In the genomic region with DNA sequence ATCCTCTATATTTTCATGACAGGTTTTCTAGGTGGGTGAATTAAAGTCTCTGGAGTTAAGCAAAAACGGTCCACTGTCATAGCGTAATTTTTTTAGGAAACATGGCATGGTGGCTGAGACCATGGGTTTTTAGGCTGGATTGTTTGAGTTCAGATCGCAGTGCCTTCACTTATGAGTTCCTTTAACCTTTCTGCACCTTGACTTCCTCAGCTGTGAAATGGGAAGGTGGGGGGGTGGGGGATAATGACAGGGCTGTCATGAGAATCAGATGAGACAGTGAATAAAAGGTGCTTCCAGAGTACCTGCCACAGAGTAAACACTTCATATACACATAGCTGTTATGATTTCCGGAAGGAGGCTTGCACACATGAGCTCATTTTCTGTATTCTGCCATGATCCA, we compare ENCODE assay signal across 17 cellular contexts. TPM values are rescaled to one million over a fixed set of nuclear protein-coding genes. Genes with fewer than 3 reads are reported as not detected.
DNase-seq lines count a peak whose midpoint lies in the region; ATAC-seq, FAIRE-seq and TF ChIP-seq lines count a peak whose summit lies in the region.
"Had no signal": no experiment of that assay in that cellular context is flagged by ENCODE, and none has a peak within 500 bp of the region (broad histone marks: within the 10 kb centered on the region; RNA-seq: fewer than 3 reads in every experiment).

No MANE protein-coding gene starts in this region.

- no peaks in the 10 kb centered on the region for H3K9me3 ChIP-seq in BLaER1 treated with 17β-estradiol and CSF1 and Interleukin-3, amounts not matched to agents 10 nM and 100 nM (replicated peaks in 1 of 11)
- H3K9me3 ChIP-seq in H9 (ENCODE audit: control insufficient read depth, low read depth, low read length) (no peaks in the 10 kb centered on the region), K562 (replicated peaks; ENCODE audit: control insufficient read depth, insufficient read depth, low read depth, low read length) (no peaks in the 10 kb centered on the region), pancreas (no peaks in the 10 kb centered on the region)
- H3K9me3 ChIP-seq: adrenal gland, mucosa of descending colon, thoracic aorta had no signal

- no peak overlapping the region for H4K5ac ChIP-seq in H9 (ENCODE audit: insufficient read length, low read depth, low read length)

- no peak overlapping the region for H3K18ac ChIP-seq in H9 (ENCODE audit: insufficient read length, low read depth, low read length)

- in situ Hi-C loops in K562 (cut with MboI): no loop called here

- H2BK15ac ChIP-seq in H9 (ENCODE audit: low read depth, low read length): no peak overlapping the region

- ATAC-seq in K562: no peak
- ATAC-seq in pancreas: no peak
- no peak for ATAC-seq in HG02938 (IDR thresholded peaks at IDR 0.05; ENCODE audit: unreplicated experiment)
- ATAC-seq in GM19455 (IDR thresholded peaks at IDR 0.05; ENCODE audit: unreplicated experiment): no peak

- H3K9me3 Mint-ChIP-seq in H9: no peaks in the 10 kb centered on the region

- no peak overlapping the region for H3K4ac ChIP-seq in H9 (ENCODE audit: low read depth, low read length)

- H4K91ac ChIP-seq in H9 (ENCODE audit: insufficient read length, low read depth, low read length): no peak overlapping the region

- no peaks in the 10 kb centered on the region for H3K79me1 ChIP-seq in H9 (ENCODE audit: insufficient read depth, low read depth, low read length, poor library complexity, severe bottlenecking)

- H3K9ac ChIP-seq in BLaER1 treated with 17β-estradiol and CSF1 and Interleukin-3, amounts not matched to agents 10 nM and 100 nM: peak overlapping the region in 7 of 11 experiments; percentile 11 to 61 (median 47); a peak in 9 of 22 replicates
- H3K9ac ChIP-seq in H9 (ENCODE audit: extremely low read depth, insufficient read length, low read length) (no peak overlapping the region), K562 (ENCODE audit: insufficient read depth in 1 of 2, low read depth in 2 of 2, low read length in 2 of 2) (no peak overlapping the region)

- peak overlapping the region in 2 of 3 experiments; percentile 24 to 88; a peak in 2 of 7 replicates for H3K27ac Mint-ChIP-seq in H9
- H3K27ac Mint-ChIP-seq: B cell had no signal

- TF ChIP-seq EP300 in K562 (IDR thresholded peaks at IDR 0.05; ENCODE audit: low read length): no peak

- peaks cover 0 to under 1% (median 0%) of the 10 kb centered on the region in 11 experiments; a peak in 1 of 22 replicates for H3K27me3 ChIP-seq in BLaER1 treated with 17β-estradiol and CSF1 and Interleukin-3, amounts not matched to agents 10 nM and 100 nM
- no peaks in the 10 kb centered on the region for H3K27me3 ChIP-seq in H9 (ENCODE audit: insufficient read depth, low read length)
- no peaks in the 10 kb centered on the region for H3K27me3 ChIP-seq in K562 (ENCODE audit: control insufficient read depth in 2 of 2, insufficient read depth in 2 of 2, low read length in 2 of 2)
- H3K27me3 ChIP-seq in pancreas: no peaks in the 10 kb centered on the region
- H3K27me3 ChIP-seq: adrenal gland had no signal

- H3K14ac ChIP-seq in H9 (ENCODE audit: insufficient read depth, low read length): no peak overlapping the region

- 0 out of 22 replicates have a peak, but pooled peaks cover 0 to 3% (median 0%) of the 10 kb centered on the region in 11 experiments for H4K20me1 ChIP-seq in BLaER1 treated with 17β-estradiol and CSF1 and Interleukin-3, amounts not matched to agents 10 nM and 100 nM
- H4K20me1 ChIP-seq in H9 (ENCODE audit: control insufficient read depth, insufficient read depth, insufficient read length): no peaks in the 10 kb centered on the region
- no peaks in the 10 kb centered on the region for H4K20me1 ChIP-seq in K562 (replicated peaks; ENCODE audit: control insufficient read depth, insufficient read depth, low read length)

- FAIRE-seq in K562 (lab: Jason Lieb, UNC) (no peak), pancreas (lab: Jason Lieb, UNC) (no peak)

- H4K8ac ChIP-seq in H9 (replicated peaks; ENCODE audit: insufficient read length, low read depth, low read length): no peak overlapping the region

- no peak overlapping the region for H3K56ac ChIP-seq in H9 (ENCODE audit: insufficient read length, low read depth, low read length)

- no peak for TF ChIP-seq POLR2A in K562 (conservative IDR thresholded peaks at IDR 0.05)

- H2BK5ac ChIP-seq in H9 (ENCODE audit: insufficient read length, low read length): no peak overlapping the region

- no peak overlapping the region for H2AFZ ChIP-seq in H9 (ENCODE audit: low read length)
- no peak overlapping the region for H2AFZ ChIP-seq in K562 (ENCODE audit: low read depth, low read length)

- no peak for TF ChIP-seq RAD21 in K562 (CRISPR knock-in tag; conservative IDR thresholded peaks at IDR 0.05 in 1 of 2, IDR thresholded peaks at IDR 0.05 in 1 of 2)

- H3K4me3 Mint-ChIP-seq in H9: no peak overlapping the region

- H3K36me3 ChIP-seq in BLaER1 treated with 17β-estradiol and CSF1 and Interleukin-3, amounts not matched to agents 10 nM and 100 nM: no peaks in the 10 kb centered on the region
- no peaks in the 10 kb centered on the region for H3K36me3 ChIP-seq in K562 (ENCODE audit: control insufficient read depth, insufficient read depth, low read length)
- H3K36me3 ChIP-seq in pancreas: no peaks in the 10 kb centered on the region
- H3K36me3 ChIP-seq: adrenal gland, thoracic aorta had no signal

- H3K4me3 ChIP-seq in BLaER1 treated with 17β-estradiol and CSF1 and Interleukin-3, amounts not matched to agents 10 nM and 100 nM: no peak overlapping the region; a peak in 1 of 20 replicates
- no peak overlapping the region for H3K4me3 ChIP-seq in K562
- no peak overlapping the region for H3K4me3 ChIP-seq in pancreas
- H3K4me3 ChIP-seq: mucosa of descending colon had no signal

- TF ChIP-seq CTCF in H9 (conservative IDR thresholded peaks at IDR 0.05): no peak
- TF ChIP-seq CTCF in K562 (IDR thresholded peaks at IDR 0.05 in 2 of 3, conservative IDR thresholded peaks at IDR 0.05 in 1 of 3; ENCODE audit: insufficient read depth in 2 of 3, low read depth in 1 of 3, low read length in 3 of 3): no peak
- no peak for TF ChIP-seq CTCF in pancreas (IDR thresholded peaks at IDR 0.05)

- H3K79me2 ChIP-seq in H9 (ENCODE audit: insufficient read depth, low read length) (no peaks in the 10 kb centered on the region), K562 (ENCODE audit: control insufficient read depth, insufficient read depth, low read length) (peaks cover 4% of the 10 kb centered on the region)

- peaks cover 83 to 99% (median 95%) of the 10 kb centered on the region in 10 experiments for H3K4me1 ChIP-seq in BLaER1 treated with 17β-estradiol and CSF1 and Interleukin-3, amounts not matched to agents 10 nM and 100 nM
- no peaks in the 10 kb centered on the region; the same call in 1 of the 2 replicates for H3K4me1 ChIP-seq in H9 (ENCODE audit: insufficient read depth, low read length)
- H3K4me1 ChIP-seq in K562 (replicated peaks in 1 of 2; ENCODE audit: control insufficient read depth in 2 of 2, insufficient read depth in 2 of 2, low read length in 2 of 2): peaks cover 7 to 11% of the 10 kb centered on the region in 2 experiments
- peaks cover 15 to 20% (median 20%) of the 10 kb centered on the region in 3 donors for H3K4me1 ChIP-seq in pancreas

- H2BK12ac ChIP-seq in H9 (ENCODE audit: insufficient read length, low read depth, low read length): no peak overlapping the region

- no peak overlapping the region for H2AK5ac ChIP-seq in H9 (ENCODE audit: insufficient read length, low read length)

- CTCF ChIA-PET in K562 (lab: Yijun Ruan, JAX; ENCODE audit: low intra/inter-chr PET ratio): no interaction called here

- H3K23me2 ChIP-seq in H9 (ENCODE audit: insufficient read length, low read depth, low read length, poor library complexity, severe bottlenecking): no peaks in the 10 kb centered on the region

- no peak overlapping the region for H3K23ac ChIP-seq in H9 (ENCODE audit: insufficient read length, low read depth, low read length)

- H2BK120ac ChIP-seq in H9 (ENCODE audit: low read depth, low read length, poor library complexity, severe bottlenecking): no peak overlapping the region

- peak overlapping the region; percentile 50 to 96 (median 87) for H3K4me2 ChIP-seq in BLaER1 treated with 17β-estradiol and CSF1 and Interleukin-3, amounts not matched to agents 10 nM and 100 nM
- H3K4me2 ChIP-seq in H9 (ENCODE audit: insufficient read depth, insufficient read length, low read length) (no peak overlapping the region), K562 (ENCODE audit: insufficient read depth, low read length) (no peak overlapping the region)

- intact Hi-C loops in K562 (cut with micrococcal nuclease) (no loop called here), pancreas (cut with DNase I) (no loop called here)

- no peaks in the 10 kb centered on the region for H3K9me1 ChIP-seq in K562 (ENCODE audit: control insufficient read depth, insufficient read depth, low read length)

- no peaks in the 10 kb centered on the region; a peak in 1 of 7 replicates for H3K36me3 Mint-ChIP-seq in H9 (ENCODE audit: insufficient read depth in 1 of 3, low read depth in 3 of 3)

- no peaks in the 10 kb centered on the region for H3K27me3 Mint-ChIP-seq in H9 (ENCODE audit: low read depth)
- H3K27me3 Mint-ChIP-seq: B cell had no signal

- H2BK20ac ChIP-seq in H9 (ENCODE audit: low read depth, low read length, poor library complexity, severe bottlenecking): no peak overlapping the region

- H3T11ph ChIP-seq in H9 (ENCODE audit: low read length): no peak overlapping the region

- H3K4me1 Mint-ChIP-seq in H9: peaks cover 12 to 17% of the 10 kb centered on the region in 2 experiments

- peak overlapping the region; percentile 10 to 88 (median 66); a peak in 21 of 22 replicates for H3K27ac ChIP-seq in BLaER1 treated with 17β-estradiol and CSF1 and Interleukin-3, amounts not matched to agents 10 nM and 100 nM
- H3K27ac ChIP-seq in H9 (ENCODE audit: insufficient read length, low read depth, low read length) (no peak overlapping the region), K562 (ENCODE audit: extremely low read depth, low read depth, low read length) (no peak overlapping the region), pancreas (peak overlapping the region in 3 of 4 donors; percentile 7 to 43 (median 28))
- H3K27ac ChIP-seq: thoracic aorta had no signal

- DNase-seq in H9 (no peak), K562 (ENCODE audit: extremely low read depth in 1 of 4, low spot score in 3 of 4) (no peak), pancreas (no peak), DMS79 (lab: John Stamatoyannopoulos, UW) (no peak)
- DNase-seq: activated CD8-positive, alpha-beta memory T cell treated with anti-CD3 and anti-CD28 coated beads, Interleukin-2, amount 50 U/mL, for 48 hours; activated effector memory CD4-positive, alpha-beta T cell treated with Interleukin-2 at 50 U/mL for 16 hours; caudate nucleus; mucosa of descending colon; NCI-H446 treated with DMSO at 0.1 percent for 48 hours; SIG-M5 had no signal

- no TSS peak for BruUV-seq in K562 (replicated peaks; lab: Mats Ljungman, UMichigan)

- WGBS in H9 (ENCODE audit: extremely low coverage, insufficient read length, low lambda C conversion rate): no CpG with 5 or more reads among the region's 4 CpGs
- WGBS in K562 (ENCODE audit: insufficient coverage, low coverage, missing lambda C conversion rate): 51% methylated on average over 4 of the region's 4 CpGs
- WGBS in pancreas, 2 donors: 73 to 77% methylated on average over 4 of the region's 4 CpGs

- POLR2A ChIA-PET in K562 (lab: Yijun Ruan, JAX): interaction anchor here (0.9 to 1.5 kb wide), 5 partner anchors 10 to 72 kb away, joined by 3 to 7 read pairs (median 3); no protein-coding TSS in a partner anchor

RNA-seq across cellular contexts. Expression of a gene that starts 11.8 kb away (rescaled TPM):
- total RNA-seq in H9 (2021): 0.42 and 0.46 TPM in 2 replicates
- 0.14 TPM in 1 of 2 replicates, not detected in the other for total RNA-seq in K562 (2011; cell fraction: chromatin; rRNA removed; ENCODE audit: low replicate concordance)
- total RNA-seq in K562 (2011; cell fraction: nucleolus; rRNA removed): not detected in 2 replicates
- not detected in 2 replicates for total RNA-seq in K562 (2011; cell fraction: nucleoplasm; rRNA removed)
- not detected in 2 replicates for total RNA-seq in K562 (2014; rRNA removed)
- not detected in 2 replicates for total RNA-seq in K562 (2014; rRNA removed; fragmentation: Illumina TruSeq; extraction: Trizol)
- total RNA-seq in K562 (2015; rRNA removed; fragmentation: Illumina TruSeq; extraction: Trizol): not detected in 2 replicates
- 0.27 TPM in 1 of 2 replicates, not detected in the other for total RNA-seq in K562 (2021)
- 0.20 and 0.39 TPM in 2 replicates for polyA plus RNA-seq in K562 (2011; rRNA removed)
- polyA plus RNA-seq in K562 (2011; cell fraction: cytosol; rRNA removed): not detected in 2 replicates
- polyA plus RNA-seq in K562 (2011; cell fraction: nucleus; rRNA removed): 0.10 and 0.13 TPM in 2 replicates
- 0.26 and 0.65 TPM in 2 replicates for polyA plus RNA-seq in K562 (2012)
- polyA plus RNA-seq in K562 (2014; fragmentation: Illumina TruSeq; extraction: Trizol): not detected in 2 replicates
- under 1 TPM in 1 of 2 experiments, not detected in 1; 0.25 TPM for polyA plus RNA-seq in K562 (2014; fragmentation: Nextera tagmentation; extraction: Ambion mirVana)
- 0.21 TPM in 1 of 2 replicates, not detected in the other for polyA plus RNA-seq in K562 (2014; rRNA removed)
- polyA minus RNA-seq in K562 (2011; rRNA and poly(A)+ RNA removed): 0.07 TPM in 1 of 2 replicates, not detected in the other
- not detected in 2 replicates for polyA minus RNA-seq in K562 (2011; cell fraction: cytosol; rRNA and poly(A)+ RNA removed)
- polyA minus RNA-seq in K562 (2011; cell fraction: nucleus; rRNA and poly(A)+ RNA removed): not detected in 2 replicates
- 1 to 10 TPM in 2 of 6 donors, under 1 TPM in 4; 0.55 to 3.0 (median 0.84) TPM for total RNA-seq in pancreas
- polyA plus RNA-seq in pancreas: 1 to 10 TPM; 5.2 to 7.3 TPM
- total RNA-seq: T-helper 1 cell treated with Interleukin-12 subunit alpha and Interleukin-12 subunit beta and Interleukin-4 antibody, amounts not matched to agents 30 ng/mL and 1 ng/mL, for 36 hours had no signal

RNA-seq across cellular contexts. Expression of a gene that starts 14.2 kb away (rescaled TPM):
- total RNA-seq in H9 (2021) (2.4 and 2.8 TPM in 2 replicates), K562 (2014; rRNA removed) (0.95 TPM in 1 of 2 replicates, not detected in the other), K562 (2014; rRNA removed; fragmentation: Illumina TruSeq; extraction: Trizol) (0.16 TPM in 1 of 2 replicates, not detected in the other), K562 (2015; rRNA removed; fragmentation: Illumina TruSeq; extraction: Trizol) (not detected in 2 replicates), K562 (2021) (0.13 and 0.24 TPM in 2 replicates), pancreas (10 to 100 TPM in 1 of 6 donors, 1 to 10 TPM in 5; 2.6 to 15.7 (median 6.5) TPM)
- 0.84 TPM in 1 of 2 replicates, not detected in the other for total RNA-seq in K562 (2011; cell fraction: chromatin; rRNA removed; ENCODE audit: low replicate concordance)
- 0.66 TPM in 1 of 2 replicates, not detected in the other for total RNA-seq in K562 (2011; cell fraction: nucleolus; rRNA removed)
- 1.2 TPM in 1 of 2 replicates, not detected in the other for total RNA-seq in K562 (2011; cell fraction: nucleoplasm; rRNA removed)
- polyA plus RNA-seq in K562 (2011; rRNA removed) (0.05 and 0.08 TPM in 2 replicates), K562 (2014; fragmentation: Illumina TruSeq; extraction: Trizol) (0.54 TPM in 1 of 2 replicates, not detected in the other), K562 (2014; fragmentation: Nextera tagmentation; extraction: Ambion mirVana) (not detected), K562 (2014; rRNA removed) (0.11 and 0.12 TPM in 2 replicates), pancreas (10 to 100 TPM in 1 of 2 donors, 1 to 10 TPM in 1; 9.8 to 10.3 TPM)
- 0.18 and 0.40 TPM in 2 replicates for polyA plus RNA-seq in K562 (2011; cell fraction: cytosol; rRNA removed)
- polyA plus RNA-seq in K562 (2011; cell fraction: nucleus; rRNA removed): 0.20 and 0.38 TPM in 2 replicates
- polyA plus RNA-seq in K562 (2012): 0.09 and 0.24 TPM in 2 replicates
- not detected in 2 replicates for polyA minus RNA-seq in K562 (2011; rRNA and poly(A)+ RNA removed)
- polyA minus RNA-seq in K562 (2011; cell fraction: cytosol; rRNA and poly(A)+ RNA removed): not detected in 2 replicates
- not detected in 2 replicates for polyA minus RNA-seq in K562 (2011; cell fraction: nucleus; rRNA and poly(A)+ RNA removed)

RNA-seq across cellular contexts. Expression of a gene that starts 34.0 kb away (rescaled TPM):
- 0.37 and 0.46 TPM in 2 replicates for total RNA-seq in H9 (2021)
- total RNA-seq in K562 (2011; cell fraction: chromatin; rRNA removed; ENCODE audit: low replicate concordance): not detected in 2 replicates
- not detected in 2 replicates for total RNA-seq in K562 (2011; cell fraction: nucleolus; rRNA removed)
- not detected in 2 replicates for total RNA-seq in K562 (2011; cell fraction: nucleoplasm; rRNA removed)
- not detected in 2 replicates for total RNA-seq in K562 (2014; rRNA removed)
- total RNA-seq in K562 (2014; rRNA removed; fragmentation: Illumina TruSeq; extraction: Trizol): not detected in 2 replicates
- not detected in 2 replicates for total RNA-seq in K562 (2015; rRNA removed; fragmentation: Illumina TruSeq; extraction: Trizol)
- not detected in 2 replicates for total RNA-seq in K562 (2021)
- not detected in 2 replicates for polyA plus RNA-seq in K562 (2011; rRNA removed)
- not detected in 2 replicates for polyA plus RNA-seq in K562 (2011; cell fraction: cytosol; rRNA removed)
- polyA plus RNA-seq in K562 (2011; cell fraction: nucleus; rRNA removed): not detected in 2 replicates
- not detected in 2 replicates for polyA plus RNA-seq in K562 (2012)
- polyA plus RNA-seq in K562 (2014; fragmentation: Illumina TruSeq; extraction: Trizol): 0.18 TPM in 1 of 2 replicates, not detected in the other
- not detected for polyA plus RNA-seq in K562 (2014; fragmentation: Nextera tagmentation; extraction: Ambion mirVana)
- polyA plus RNA-seq in K562 (2014; rRNA removed): not detected in 2 replicates
- not detected in 2 replicates for polyA minus RNA-seq in K562 (2011; rRNA and poly(A)+ RNA removed)
- not detected in 2 replicates for polyA minus RNA-seq in K562 (2011; cell fraction: cytosol; rRNA and poly(A)+ RNA removed)
- polyA minus RNA-seq in K562 (2011; cell fraction: nucleus; rRNA and poly(A)+ RNA removed): not detected in 2 replicates
- total RNA-seq in pancreas: 10 to 100 TPM in 1 of 6 donors, 1 to 10 TPM in 5; 5.0 to 11.4 (median 5.9) TPM
- polyA plus RNA-seq in pancreas: 10 to 100 TPM in 1 of 2 donors, 1 to 10 TPM in 1; 8.1 to 15.0 TPM
- total RNA-seq: T-helper 1 cell treated with Interleukin-12 subunit alpha and Interleukin-12 subunit beta and Interleukin-4 antibody, amounts not matched to agents 30 ng/mL and 1 ng/mL, for 36 hours had no signal

RNA-seq across cellular contexts. Expression of a gene that starts 50.5 kb away (rescaled TPM):
- total RNA-seq in H9 (2021) (17.1 and 19.7 TPM in 2 replicates), K562 (2014; rRNA removed) (1.5 and 4.0 TPM in 2 replicates), K562 (2014; rRNA removed; fragmentation: Illumina TruSeq; extraction: Trizol) (0.19 and 0.47 TPM in 2 replicates), K562 (2015; rRNA removed; fragmentation: Illumina TruSeq; extraction: Trizol) (0.65 and 0.75 TPM in 2 replicates), K562 (2021) (2.3 and 2.8 TPM in 2 replicates), pancreas (10 to 100 TPM; 19.0 to 50.1 (median 22.4) TPM)
- total RNA-seq in K562 (2011; cell fraction: chromatin; rRNA removed; ENCODE audit: low replicate concordance): 5.1 and 22.6 TPM in 2 replicates
- total RNA-seq in K562 (2011; cell fraction: nucleolus; rRNA removed): 12.2 and 15.7 TPM in 2 replicates
- total RNA-seq in K562 (2011; cell fraction: nucleoplasm; rRNA removed): 4.0 and 6.5 TPM in 2 replicates
- polyA plus RNA-seq in K562 (2011; rRNA removed) (1.1 and 3.1 TPM in 2 replicates), K562 (2014; fragmentation: Illumina TruSeq; extraction: Trizol) (1.3 and 1.6 TPM in 2 replicates), K562 (2014; fragmentation: Nextera tagmentation; extraction: Ambion mirVana) (under 1 TPM; 0.04 to 0.06 TPM), K562 (2014; rRNA removed) (1.5 and 1.6 TPM in 2 replicates), pancreas (10 to 100 TPM; 18.0 to 41.8 TPM)
- polyA plus RNA-seq in K562 (2011; cell fraction: cytosol; rRNA removed): 1.7 and 6.2 TPM in 2 replicates
- 8.1 and 13.7 TPM in 2 replicates for polyA plus RNA-seq in K562 (2011; cell fraction: nucleus; rRNA removed)
- 1.5 and 1.7 TPM in 2 replicates for polyA plus RNA-seq in K562 (2012)
- polyA minus RNA-seq in K562 (2011; rRNA and poly(A)+ RNA removed): 0.74 and 1.6 TPM in 2 replicates
- 2.7 and 6.3 TPM in 2 replicates for polyA minus RNA-seq in K562 (2011; cell fraction: cytosol; rRNA and poly(A)+ RNA removed)
- 4.7 and 5.3 TPM in 2 replicates for polyA minus RNA-seq in K562 (2011; cell fraction: nucleus; rRNA and poly(A)+ RNA removed)

Comparison
In these comparisons a context has a peak if more than half of its experiments do, and no peak if none do; other contexts are left out.
1. H3K27ac ChIP-seq: peak in BLaER1 treated with 17β-estradiol and CSF1 and Interleukin-3, amounts not matched to agents 10 nM and 100 nM (11 of 11) and pancreas (3 of 4); none in H9 (single experiment) and K562 (single experiment).
2. H3K4me2 ChIP-seq: peak in BLaER1 treated with 17β-estradiol and CSF1 and Interleukin-3, amounts not matched to agents 10 nM and 100 nM (11 of 11); none in H9 (single experiment) and K562 (single experiment).
3. H3K9ac ChIP-seq: peak in BLaER1 treated with 17β-estradiol and CSF1 and Interleukin-3, amounts not matched to agents 10 nM and 100 nM (7 of 11); none in H9 (single experiment) and K562 (0 of 2).